ENCODE assay signal across 2 cellular contexts in genomic region chr17:82631544-82631943, GRCh38.
TF ChIP-seq lines count a peak whose summit lies in the region.

No MANE protein-coding gene starts in this region.

TF ChIP-seq in HepG2, 621 proteins besides CTCF, POLR2A, EP300 and RAD21:
- no peak for TF ChIP-seq BRCA1 (CRISPR knock-in tag; IDR thresholded peaks at IDR 0.05)
- TF ChIP-seq BHLHE40 (IDR thresholded peaks at IDR 0.05; ENCODE audit: low read length): no peak
- TF ChIP-seq ZNF772 (CRISPR knock-in tag; IDR thresholded peaks at IDR 0.05): no peak
- no peak for TF ChIP-seq ZNF598 (CRISPR knock-in tag; IDR thresholded peaks at IDR 0.05; ENCODE audit: borderline replicate concordance)
- peak; percentile 77 for TF ChIP-seq MAFF (IDR thresholded peaks at IDR 0.05; ENCODE audit: low read depth, low read length)
- TF ChIP-seq TP53 (CRISPR knock-in tag; conservative IDR thresholded peaks at IDR 0.05): no peak
- TF ChIP-seq, protein P1, sequence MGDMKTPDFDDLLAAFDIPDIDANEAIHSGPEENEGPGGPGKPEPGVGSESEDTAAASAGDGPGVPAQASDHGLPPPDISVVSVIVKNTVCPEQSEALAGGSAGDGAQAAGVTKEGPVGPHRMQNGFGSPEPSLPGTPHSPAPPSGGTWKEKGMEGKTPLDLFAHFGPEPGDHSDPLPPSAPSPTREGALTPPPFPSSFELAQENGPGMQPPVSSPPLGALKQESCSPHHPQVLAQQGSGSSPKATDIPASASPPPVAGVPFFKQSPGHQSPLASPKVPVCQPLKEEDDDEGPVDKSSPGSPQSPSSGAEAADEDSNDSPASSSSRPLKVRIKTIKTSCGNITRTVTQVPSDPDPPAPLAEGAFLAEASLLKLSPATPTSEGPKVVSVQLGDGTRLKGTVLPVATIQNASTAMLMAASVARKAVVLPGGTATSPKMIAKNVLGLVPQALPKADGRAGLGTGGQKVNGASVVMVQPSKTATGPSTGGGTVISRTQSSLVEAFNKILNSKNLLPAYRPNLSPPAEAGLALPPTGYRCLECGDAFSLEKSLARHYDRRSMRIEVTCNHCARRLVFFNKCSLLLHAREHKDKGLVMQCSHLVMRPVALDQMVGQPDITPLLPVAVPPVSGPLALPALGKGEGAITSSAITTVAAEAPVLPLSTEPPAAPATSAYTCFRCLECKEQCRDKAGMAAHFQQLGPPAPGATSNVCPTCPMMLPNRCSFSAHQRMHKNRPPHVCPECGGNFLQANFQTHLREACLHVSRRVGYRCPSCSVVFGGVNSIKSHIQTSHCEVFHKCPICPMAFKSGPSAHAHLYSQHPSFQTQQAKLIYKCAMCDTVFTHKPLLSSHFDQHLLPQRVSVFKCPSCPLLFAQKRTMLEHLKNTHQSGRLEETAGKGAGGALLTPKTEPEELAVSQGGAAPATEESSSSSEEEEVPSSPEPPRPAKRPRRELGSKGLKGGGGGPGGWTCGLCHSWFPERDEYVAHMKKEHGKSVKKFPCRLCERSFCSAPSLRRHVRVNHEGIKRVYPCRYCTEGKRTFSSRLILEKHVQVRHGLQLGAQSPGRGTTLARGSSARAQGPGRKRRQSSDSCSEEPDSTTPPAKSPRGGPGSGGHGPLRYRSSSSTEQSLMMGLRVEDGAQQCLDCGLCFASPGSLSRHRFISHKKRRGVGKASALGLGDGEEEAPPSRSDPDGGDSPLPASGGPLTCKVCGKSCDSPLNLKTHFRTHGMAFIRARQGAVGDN (CRISPR knock-in tag; IDR thresholded peaks at IDR 0.05): no peak
- TF ChIP-seq MBNL3 (CRISPR knock-in tag; conservative IDR thresholded peaks at IDR 0.05): no peak
- no peak for TF ChIP-seq ZNF275 (CRISPR knock-in tag; IDR thresholded peaks at IDR 0.05; ENCODE audit: borderline replicate concordance)
- no peak for TF ChIP-seq NFE2L1 (CRISPR knock-in tag; IDR thresholded peaks at IDR 0.05; ENCODE audit: borderline replicate concordance)
- peak; percentile 74 to 85 for TF ChIP-seq MAFK (conservative IDR thresholded peaks at IDR 0.05 in 1 of 2, IDR thresholded peaks at IDR 0.05 in 1 of 2; ENCODE audit: low read length in 2 of 2)
- TF ChIP-seq PAX8 (CRISPR knock-in tag; IDR thresholded peaks at IDR 0.05; ENCODE audit: borderline replicate concordance): no peak
TF ChIP-seq in HepG2: peak in this region for 2.

TF ChIP-seq in K562, 482 proteins besides CTCF, POLR2A, EP300 and RAD21:
- TF ChIP-seq NR1H2 (CRISPR knock-in tag; IDR thresholded peaks at IDR 0.05): no peak
- TF ChIP-seq RNF219 (CRISPR knock-in tag; IDR thresholded peaks at IDR 0.05): no peak
- TF ChIP-seq MAFG (tag; conservative IDR thresholded peaks at IDR 0.05): peak; percentile 31; the same call in 1 of the 2 replicates
- TF ChIP-seq ZNF316 (IDR thresholded peaks at IDR 0.05): peak; percentile 61
TF ChIP-seq in K562: peak in this region for 2.
